Comparison of ENCODE assay signal across 9 cellular contexts in the genomic region with DNA sequence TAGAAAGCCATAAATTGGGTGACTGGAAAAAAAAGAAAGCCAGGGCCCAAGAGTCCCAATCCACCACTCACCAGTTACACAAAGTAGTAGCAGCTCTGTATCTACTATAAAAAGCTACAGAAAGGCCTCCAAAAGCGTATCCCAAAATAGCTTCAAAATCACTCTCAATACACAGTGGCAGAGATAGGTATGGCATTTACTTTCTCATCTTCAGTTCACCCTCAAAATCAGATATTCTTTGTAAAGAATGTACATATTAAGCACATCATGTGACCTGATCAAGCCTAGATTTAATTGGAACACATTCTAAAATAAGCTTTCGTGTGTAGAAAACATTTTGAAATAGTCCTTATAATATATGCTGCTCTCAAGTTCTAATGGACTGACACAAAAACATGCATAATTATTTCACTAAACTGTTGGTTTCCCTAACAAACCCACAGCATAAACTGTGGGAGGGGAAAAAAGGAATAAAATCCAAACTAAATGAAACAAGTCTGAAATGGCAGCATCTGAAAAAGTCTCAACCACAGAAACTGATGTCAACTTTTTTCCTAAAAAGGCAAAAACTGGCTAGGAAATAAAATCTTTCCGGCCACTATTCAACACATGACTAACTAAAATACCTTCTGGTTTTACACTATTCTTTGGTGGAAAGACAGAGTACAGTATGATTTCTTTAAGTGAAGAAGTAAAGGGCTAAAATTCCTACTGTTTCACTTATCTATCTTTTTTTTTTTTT. TPM values are rescaled to one million over a fixed set of nuclear protein-coding genes. Genes with fewer than 3 reads are reported as not detected.
DNase-seq lines count a peak whose midpoint lies in the region; ATAC-seq lines count a peak whose summit lies in the region.
"Had no signal": no experiment of that assay in that cellular context is flagged by ENCODE, and none has a peak within 500 bp of the region (broad histone marks: within the 10 kb centered on the region; RNA-seq: fewer than 3 reads in every experiment).

No MANE protein-coding gene starts in this region.

- H3K4me1 ChIP-seq in BLaER1 (peaks cover 33% of the 10 kb centered on the region), GM23248 (ENCODE audit: insufficient read depth) (peaks cover 34% of the 10 kb centered on the region)

- peak overlapping the region; percentile 94 for H3K27ac Mint-ChIP-seq in activated T-helper 17 cell treated with anti-CD3 and anti-CD28 coated beads, Interleukin-2, amount 50 U/mL, for 72 hours

- peaks cover 61% of the 10 kb centered on the region for H3K4me1 Mint-ChIP-seq in activated T-helper 17 cell treated with anti-CD3 and anti-CD28 coated beads, Interleukin-2, amount 50 U/mL, for 72 hours

- H3K9me3 ChIP-seq in BLaER1: no peaks in the 10 kb centered on the region
- no peaks in the 10 kb centered on the region for H3K9me3 ChIP-seq in GM23248 (ENCODE audit: low read depth)

- H3K27ac ChIP-seq in BLaER1 (no peak overlapping the region), GM23248 (peak overlapping the region; percentile 64)

- no peak overlapping the region for H3K4me3 ChIP-seq in BLaER1
- peak overlapping the region; percentile 36 for H3K4me3 ChIP-seq in GM23248

- no peaks in the 10 kb centered on the region for H3K9me2 ChIP-seq in GM23248 (ENCODE audit: insufficient read depth)

- peaks cover 100% of the 10 kb centered on the region for H3K79me2 ChIP-seq in GM23248 (ENCODE audit: insufficient read depth)

- DNase-seq in GM23248: peak; percentile 75
- peak; percentile 64 for DNase-seq in iris pigment epithelial cell (ENCODE audit: low read depth)
- no peak for DNase-seq in activated gamma-delta T cell (lab: John Stamatoyannopoulos, UW)
- DNase-seq in AML-193 (lab: John Stamatoyannopoulos, UW): no peak
- no peak for DNase-seq in NCI-H2196 treated with DMSO at 0.1 percent for 48 hours (lab: John Stamatoyannopoulos, UW; ENCODE audit: unreplicated experiment)
- DNase-seq: DMS79 had no signal

- WGBS in GM23248 (ENCODE audit: low coverage in 1 of 2, low lambda C conversion rate in 2 of 2, missing lambda C conversion rate in 2 of 2), 2 experiments: 51 to 53% methylated on average over 3 of the region's 3 CpGs

- H3K9me3 Mint-ChIP-seq in activated T-helper 17 cell treated with anti-CD3 and anti-CD28 coated beads, Interleukin-2, amount 50 U/mL, for 72 hours: no peaks in the 10 kb centered on the region

- ATAC-seq in activated T-helper 17 cell treated with anti-CD3 and anti-CD28 coated beads, Interleukin-2, amount 50 U/mL, for 72 hours (replicated peaks): peak; percentile 63
- ATAC-seq in HG02571 (IDR thresholded peaks at IDR 0.05; ENCODE audit: unreplicated experiment): no peak

- peak overlapping the region; percentile 76 for H3K4me3 Mint-ChIP-seq in activated T-helper 17 cell treated with anti-CD3 and anti-CD28 coated beads, Interleukin-2, amount 50 U/mL, for 72 hours

- H3K36me3 ChIP-seq in BLaER1 (peaks cover 21% of the 10 kb centered on the region), GM23248 (ENCODE audit: low read depth) (no peaks in the 10 kb centered on the region; the same call in 1 of the 2 replicates)

- H4K20me1 ChIP-seq in BLaER1: peaks cover 100% of the 10 kb centered on the region
- H4K20me1 ChIP-seq in GM23248 (ENCODE audit: insufficient read depth): no peaks in the 10 kb centered on the region

- peak overlapping the region; percentile 40; the same call in 1 of the 2 replicates for H2AFZ ChIP-seq in GM23248

- peaks cover 37% of the 10 kb centered on the region for H3F3A ChIP-seq in GM23248 (ENCODE audit: insufficient read depth)

- in situ Hi-C loops in GM23248 (cut with MboI): no loop called here

- no peaks in the 10 kb centered on the region for H3K27me3 Mint-ChIP-seq in activated T-helper 17 cell treated with anti-CD3 and anti-CD28 coated beads, Interleukin-2, amount 50 U/mL, for 72 hours

- peaks cover 37% of the 10 kb centered on the region for H3K36me3 Mint-ChIP-seq in activated T-helper 17 cell treated with anti-CD3 and anti-CD28 coated beads, Interleukin-2, amount 50 U/mL, for 72 hours (ENCODE audit: low read depth)

- H3K4me2 ChIP-seq in BLaER1 (peak overlapping the region; percentile 12), GM23248 (ENCODE audit: unreplicated experiment) (peak overlapping the region; percentile 68)

- H3K9ac ChIP-seq in BLaER1 (no peak overlapping the region), GM23248 (peak overlapping the region; percentile 19)

- no peaks in the 10 kb centered on the region for H3K27me3 ChIP-seq in BLaER1
- no peaks in the 10 kb centered on the region for H3K27me3 ChIP-seq in GM23248 (replicated peaks; ENCODE audit: insufficient read depth)

RNA-seq across cellular contexts. Expression of a gene that starts 25.9 kb away (rescaled TPM):
- 30.2 and 104 TPM in 2 replicates for total RNA-seq in GM23248 (2014; rRNA removed; shearing (Covaris generic))
- 175 and 178 TPM in 2 replicates for polyA plus RNA-seq in GM23248 (2016; fragmentation: Nextera tagmentation; extraction: Ambion mirVana)
- 100 to 1,000 TPM; 128 to 252 TPM for total RNA-seq in activated T-helper 17 cell treated with anti-CD3 and anti-CD28 coated beads, Interleukin-2, amount 50 U/mL, for 72 hours

RNA-seq across cellular contexts. Expression of a gene that starts 38.2 kb away (rescaled TPM):
- total RNA-seq in GM23248 (2014; rRNA removed; shearing (Covaris generic)): 42.9 and 47.8 TPM in 2 replicates
- polyA plus RNA-seq in GM23248 (2016; fragmentation: Nextera tagmentation; extraction: Ambion mirVana): 36.7 and 37.2 TPM in 2 replicates
- 10 to 100 TPM; 41.2 to 51.6 TPM for total RNA-seq in activated T-helper 17 cell treated with anti-CD3 and anti-CD28 coated beads, Interleukin-2, amount 50 U/mL, for 72 hours

RNA-seq across cellular contexts. Expression of a gene that starts 51.4 kb away (rescaled TPM):
- 69.2 and 75.0 TPM in 2 replicates for total RNA-seq in GM23248 (2014; rRNA removed; shearing (Covaris generic))
- polyA plus RNA-seq in GM23248 (2016; fragmentation: Nextera tagmentation; extraction: Ambion mirVana): 87.2 and 91.5 TPM in 2 replicates
- 10 to 100 TPM; 42.2 to 70.0 TPM for total RNA-seq in activated T-helper 17 cell treated with anti-CD3 and anti-CD28 coated beads, Interleukin-2, amount 50 U/mL, for 72 hours

Comparison
In these comparisons a context has a peak if more than half of its experiments do, and no peak if none do; other contexts are left out.
1. DNase-seq: peak in GM23248 (single experiment) and iris pigment epithelial cell (single experiment); none in activated gamma-delta T cell (single experiment), AML-193 (0 of 2) and NCI-H2196 treated with DMSO at 0.1 percent for 48 hours (single experiment).